Comparison of ENCODE assay signal across 18 cellular contexts in the genomic region with DNA sequence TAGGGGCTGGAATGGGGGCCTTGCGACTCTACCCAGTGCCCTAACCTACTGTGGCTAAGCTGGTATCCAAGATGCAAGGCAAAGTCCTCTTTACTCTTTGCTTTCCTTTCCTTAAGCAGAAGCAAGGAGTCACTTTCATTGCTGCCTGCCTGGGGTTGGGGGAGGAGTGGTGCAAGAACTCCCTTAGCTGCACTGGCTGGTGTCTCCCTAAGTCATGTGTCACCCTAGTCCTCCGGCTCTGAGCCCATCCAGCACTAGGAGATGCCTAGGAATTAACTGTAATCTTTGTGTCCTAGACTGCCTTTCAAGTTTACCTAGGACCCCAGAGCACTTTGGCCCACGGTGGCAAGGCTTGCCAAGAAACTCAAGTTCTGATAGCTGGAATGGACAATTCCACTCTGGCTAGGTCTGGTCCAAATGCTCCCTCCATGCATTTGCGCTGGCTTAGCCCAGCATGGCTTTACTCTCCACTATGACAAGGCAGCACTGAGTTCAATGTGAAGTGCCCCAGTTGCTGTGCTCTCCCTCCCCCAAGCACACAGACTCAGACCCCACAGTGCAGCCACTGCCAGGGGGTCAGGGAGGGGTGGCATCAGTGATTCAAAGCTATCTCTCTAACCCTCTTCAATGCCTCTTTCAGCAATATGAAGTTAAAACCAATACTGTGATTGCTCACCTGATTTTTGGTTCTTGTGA. TPM values are rescaled to one million over a fixed set of nuclear protein-coding genes. Genes with fewer than 3 reads are reported as not detected.
"Had no signal": no experiment of that assay in that cellular context is flagged by ENCODE, and none has a peak within 500 bp of the region (broad histone marks: within the 10 kb centered on the region; RNA-seq: fewer than 3 reads in every experiment).

No MANE protein-coding gene starts in this region.

- ATAC-seq: naive thymus-derived CD8-positive, alpha-beta T cell; pancreas had no signal

- H3K27ac Mint-ChIP-seq: activated naive CD8-positive, alpha-beta T cell treated with anti-CD3 and anti-CD28 coated beads, Interleukin-2, amount 10 ng/mL, durations not matched to agents 7 days and 5 days; brain; immature natural killer cell; naive thymus-derived CD8-positive, alpha-beta T cell; stimulated activated naive CD8-positive, alpha-beta T cell treated with anti-CD3 and anti-CD28 coated beads, Interleukin-15, Interleukin-2, amounts not matched to agents 100 ng/mL and 50 ng/mL, for 24 hours had no signal

- H3K27me3 ChIP-seq: pancreas, suprapubic skin had no signal

- H3K27ac ChIP-seq: pancreas, skin epidermis, suprapubic skin had no signal

- H3K36me3 ChIP-seq: pancreas had no signal

- H3K4me1 ChIP-seq: suprapubic skin had no signal

- H3K9me3 ChIP-seq: pancreas had no signal

- DNase-seq: activated CD4-positive, CD25-positive, alpha-beta regulatory T cell treated with anti-CD3 and anti-CD28 coated beads, Interleukin-2, amount 50 U/mL, for 72 hours; activated naive CD4-positive, alpha-beta T cell; activated naive CD8-positive, alpha-beta T cell treated with anti-CD3 and anti-CD28 coated beads, Interleukin-2, amount 10 ng/mL, durations not matched to agents 7 days and 5 days; activated T-cell treated with anti-CD3 and anti-CD28 coated beads for 4 hours; cerebellar nuclear complex; effector memory CD4-positive, alpha-beta T cell; foreskin melanocyte; head of caudate nucleus; immature natural killer cell; mammary epithelial cell; naive thymus-derived CD8-positive, alpha-beta T cell; pancreas; T-helper 9 cell; trophoblast cell had no signal

- H3K27me3 Mint-ChIP-seq: naive thymus-derived CD8-positive, alpha-beta T cell; stimulated activated naive CD8-positive, alpha-beta T cell treated with anti-CD3 and anti-CD28 coated beads, Interleukin-15, Interleukin-2, amounts not matched to agents 100 ng/mL and 50 ng/mL, for 24 hours had no signal

- H3K4me3 ChIP-seq: pancreas, skin epidermis, suprapubic skin had no signal

- H3K4me1 Mint-ChIP-seq: brain; immature natural killer cell; naive thymus-derived CD8-positive, alpha-beta T cell had no signal

- H3K4me3 Mint-ChIP-seq: activated naive CD8-positive, alpha-beta T cell treated with anti-CD3 and anti-CD28 coated beads, Interleukin-2, amount 10 ng/mL, durations not matched to agents 7 days and 5 days; brain; immature natural killer cell; naive thymus-derived CD8-positive, alpha-beta T cell; stimulated activated naive CD8-positive, alpha-beta T cell treated with anti-CD3 and anti-CD28 coated beads, Interleukin-15, Interleukin-2, amounts not matched to agents 100 ng/mL and 50 ng/mL, for 24 hours had no signal

RNA-seq across cellular contexts. Expression of gene ESYT3, which starts 58.7 kb away (rescaled TPM):
- polyA plus RNA-seq: immature natural killer cell; naive thymus-derived CD8-positive, alpha-beta T cell had no signal
